In the genomic region with DNA sequence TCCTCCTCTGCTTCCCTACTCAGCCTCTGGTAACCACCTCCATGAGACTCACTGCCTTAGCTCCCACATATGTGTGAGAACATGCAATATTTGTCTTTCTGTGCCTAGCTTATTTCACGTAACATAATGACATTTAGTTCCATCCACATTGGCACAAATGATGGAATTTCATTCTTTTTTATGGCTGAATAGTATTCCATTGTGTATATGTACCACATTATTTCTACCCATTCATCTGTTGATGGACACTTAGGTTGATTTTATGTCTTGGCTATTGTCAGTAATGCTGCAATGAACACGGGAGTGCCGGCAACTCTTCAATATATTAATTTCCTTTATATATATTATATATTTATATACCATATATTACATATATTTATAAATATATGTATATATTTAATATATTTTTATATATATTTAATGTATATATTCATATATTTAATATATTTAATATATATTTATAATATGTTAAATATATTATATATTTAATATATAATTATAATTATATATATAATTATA, we compare ENCODE assay signal across 24 cellular contexts.
"Had no signal": no experiment of that assay in that cellular context is flagged by ENCODE, and none has a peak within 500 bp of the region (broad histone marks: within the 10 kb centered on the region; RNA-seq: fewer than 3 reads in every experiment).

No MANE protein-coding gene starts in this region.

- H3K27me3 Mint-ChIP-seq: T-cell had no signal

- H3K4me3 Mint-ChIP-seq: T-cell; T-helper 1 cell treated with Interleukin-12 subunit alpha and Interleukin-12 subunit beta and Interleukin-4 antibody, amounts not matched to agents 30 μg/mL and 1 μg/mL, for 36 hours had no signal

- ATAC-seq: Right ventricle myocardium inferior, T-cell had no signal

- DNase-seq: Kasumi-1; MM.1S; NCI-H1092 treated with DMSO at 0.1 percent for 48 hours; NCI-H1436; NCI-H187; NCI-H2029; NCI-H2081 treated with DMSO at 0.1 percent for 48 hours; NCI-H2227 treated with DMSO at 0.1 percent for 48 hours; NCI-H446; NCI-H510A; NCI-H524 treated with DMSO at 0.1 percent for 48 hours; NCI-H69; NCI-H774; NK-92 treated with Interleukin-12 subunit alpha and Interleukin-12 subunit beta, amount 100 ng/mL, for 24 hours; OCI-M1; PC-9; Peyer's patch; SHP77 treated with DMSO at 0.1 percent for 48 hours; SJCRH30; SW 1271; T-cell had no signal

- H3K4me3 ChIP-seq: PC-9, Peyer's patch, SJCRH30 had no signal

- H3K27ac ChIP-seq: KMS-11, PC-9, Peyer's patch, SJCRH30 had no signal

- H3K4me1 Mint-ChIP-seq: T-cell had no signal

- H3K9me3 ChIP-seq: Peyer's patch, SJCRH30 had no signal

- H3K27ac Mint-ChIP-seq: T-cell; T-helper 1 cell treated with Interleukin-12 subunit alpha and Interleukin-12 subunit beta and Interleukin-4 antibody, amounts not matched to agents 30 μg/mL and 1 μg/mL, for 36 hours had no signal

- H3K36me3 Mint-ChIP-seq: T-cell had no signal

- H3K36me3 ChIP-seq: Peyer's patch, SJCRH30 had no signal

- H3K27me3 ChIP-seq: Peyer's patch, SJCRH30 had no signal
